Comparison of ENCODE assay signal across 9 cellular contexts in the genomic region with DNA sequence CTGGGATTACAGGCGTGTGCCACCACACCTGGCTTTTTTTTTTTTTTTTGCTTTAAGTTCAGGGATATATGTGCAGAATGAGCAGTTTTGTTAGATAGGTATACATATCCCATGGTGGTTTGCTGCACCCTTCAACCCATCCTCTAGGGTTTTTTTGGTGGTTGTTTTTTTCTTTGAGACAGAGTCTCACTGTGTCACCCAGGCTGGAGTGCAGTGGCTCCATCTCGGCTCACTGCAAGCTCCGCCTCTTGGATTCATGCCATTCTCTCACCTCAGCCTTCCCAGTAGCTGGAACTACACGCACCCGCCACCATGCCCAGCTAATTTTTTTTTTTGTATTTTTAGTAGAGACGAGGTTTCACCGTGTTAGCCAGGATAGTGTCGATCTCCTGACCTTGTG. TPM values are rescaled to one million over a fixed set of nuclear protein-coding genes. Genes with fewer than 3 reads are reported as not detected.
DNase-seq lines count a peak whose midpoint lies in the region; ATAC-seq and TF ChIP-seq lines count a peak whose summit lies in the region.
"Not testable (repeated sequence)": the region's sequence is repeated elsewhere in the genome, so short reads cannot be mapped to it uniquely, and the experiment has no call there.
"Had no signal": no experiment of that assay in that cellular context is flagged by ENCODE, and none has a peak within 500 bp of the region (broad histone marks: within the 10 kb centered on the region; RNA-seq: fewer than 3 reads in every experiment).

No MANE protein-coding gene starts in this region.

- DNase-seq in BE2C (peak; percentile 63), GM23338 (ENCODE audit: low spot score) (peak; percentile 41), NCI-H1694 (lab: John Stamatoyannopoulos, UW) (peak; percentile 15), NCI-H748 (lab: John Stamatoyannopoulos, UW; ENCODE audit: unreplicated experiment) (peak; percentile 56), mammary epithelial cell (peak; percentile 15), left kidney (ENCODE audit: low read depth, low spot score) (peak; percentile 9), posterior vena cava (ENCODE audit: low spot score) (peak; percentile 53)
- not testable (repeated sequence) for DNase-seq in SK-N-MC (ENCODE audit: low read depth, low spot score)

- dilution Hi-C loops in mammary epithelial cell (cut with HindIII; ENCODE audit: low sequenced_read_pairs) = not testable (repeated sequence)

- intact Hi-C loops in mammary epithelial cell (cut with micrococcal nuclease); posterior vena cava (cut with DNase I): not testable (repeated sequence)

- not testable (repeated sequence) for H4K20me1 ChIP-seq in GM23338 (replicated peaks; ENCODE audit: insufficient read depth); mammary epithelial cell (ENCODE audit: insufficient read depth, low read length)

- CTCF ChIA-PET in mammary epithelial cell (lab: Charles Lee; ENCODE audit: low non-redundant PET) = not testable (repeated sequence)

- not testable (repeated sequence) for H3K4me1 Mint-ChIP-seq in GM23338

- H3K27ac ChIP-seq in GM23338 (ENCODE audit: low read depth) (0 out of 2 replicates have a peak overlapping the region, but pooled peaks have one; percentile 45), SK-N-MC (peak overlapping the region; percentile 64; the same call in 1 of the 2 replicates)
- not testable (repeated sequence) for H3K27ac ChIP-seq in mammary epithelial cell (ENCODE audit: insufficient read depth, low read depth, low read length)

- peaks cover 18% of the 10 kb centered on the region for H3K36me3 ChIP-seq in BE2C
- not testable (repeated sequence) for H3K36me3 ChIP-seq in GM23338 (ENCODE audit: insufficient read depth); mammary epithelial cell (ENCODE audit: insufficient read depth, low read length)
- H3K36me3 ChIP-seq in SK-N-MC (ENCODE audit: insufficient read depth, low read length) = peaks cover 12% of the 10 kb centered on the region

- H3K79me2 ChIP-seq in GM23338 (replicated peaks; ENCODE audit: insufficient read depth) = peaks cover 49% of the 10 kb centered on the region
- peaks cover 66% of the 10 kb centered on the region for H3K79me2 ChIP-seq in mammary epithelial cell (ENCODE audit: insufficient read depth, low read length)

- H3K4me3 Mint-ChIP-seq in GM23338 = 0 out of 3 replicates have a peak overlapping the region, but pooled peaks have one; percentile 7

- 36% methylated on average over 5 of the region's 8 CpGs for WGBS in mammary epithelial cell (ENCODE audit: low coverage, missing lambda C conversion rate)

- not testable (repeated sequence) for H3K4me2 ChIP-seq in GM23338; mammary epithelial cell (ENCODE audit: insufficient read depth, low read depth, low read length)

- not testable (repeated sequence) for H3K4me1 ChIP-seq in BE2C
- H3K4me1 ChIP-seq in GM23338 (ENCODE audit: insufficient read depth) (peaks cover 17% of the 10 kb centered on the region), mammary epithelial cell (ENCODE audit: insufficient read depth, low read length) (peaks cover 23% of the 10 kb centered on the region)

- H3K9me2 ChIP-seq in GM23338 (ENCODE audit: insufficient read depth) = not testable (repeated sequence)

- H3K27me3 Mint-ChIP-seq in GM23338 (ENCODE audit: insufficient read depth, low read depth, poor library complexity) = not testable (repeated sequence)

- not testable (repeated sequence) for H3K9ac ChIP-seq in SK-N-MC (ENCODE audit: insufficient read length); mammary epithelial cell (ENCODE audit: insufficient read depth, low read length)

- not testable (repeated sequence) for H2AFZ ChIP-seq in GM23338; mammary epithelial cell (ENCODE audit: low read depth, low read length)

- not testable (repeated sequence) for TF ChIP-seq CTCF in BE2C (IDR thresholded peaks at IDR 0.05; ENCODE audit: low read depth, low read length); GM23338 (conservative IDR thresholded peaks at IDR 0.05; ENCODE audit: low read depth in 2 of 2); mammary epithelial cell (conservative IDR thresholded peaks at IDR 0.05 in 1 of 2, IDR thresholded peaks at IDR 0.05 in 1 of 2; ENCODE audit: extremely low read depth in 1 of 2, insufficient read depth in 1 of 2, low read depth in 1 of 2, low read length in 2 of 2)

- H3K4me3 ChIP-seq in BE2C (ENCODE audit: low read depth, low read length); GM23338; SK-N-MC; mammary epithelial cell (replicated peaks in 1 of 3; ENCODE audit: insufficient read depth in 1 of 3, low read depth in 2 of 3, low read length in 3 of 3): not testable (repeated sequence)

- ATAC-seq in GM23338 = not testable (repeated sequence)

- not testable (repeated sequence) for H3K27me3 ChIP-seq in BE2C; GM23338 (ENCODE audit: insufficient read depth); mammary epithelial cell (ENCODE audit: insufficient read depth, low read length)

- BruUV-seq in mammary epithelial cell (replicated peaks; lab: Mats Ljungman, UMichigan) = not testable (repeated sequence)

- H3K27ac Mint-ChIP-seq in GM23338 = not testable (repeated sequence)

- H3F3A ChIP-seq in GM23338 (replicated peaks; ENCODE audit: low read depth) = 0 out of 2 replicates have a peak, but pooled peaks cover 11% of the 10 kb centered on the region

- peaks cover 23% of the 10 kb centered on the region for H3K36me3 Mint-ChIP-seq in GM23338 (ENCODE audit: low read depth)

- in situ Hi-C loops in mammary epithelial cell (cut with MboI; ENCODE audit: low sequenced_read_pairs in 2 of 2) = not testable (repeated sequence)

- not testable (repeated sequence) for H3K9me3 ChIP-seq in BE2C; SK-N-MC (ENCODE audit: low read depth, low read length); mammary epithelial cell (replicated peaks; ENCODE audit: insufficient read depth, low read length)

- not testable (repeated sequence) for H3K9me3 Mint-ChIP-seq in GM23338

RNA-seq across cellular contexts. Expression of a gene that starts 2.5 kb away (rescaled TPM):
- polyA plus RNA-seq in BE2C (2012; ENCODE audit: insufficient read depth, insufficient read length, low read depth) = 24.8 TPM
- 143 and 149 TPM in 2 replicates for total RNA-seq in GM23338 (2014; rRNA removed; shearing (Covaris generic))
- 35.8 and 38.3 TPM in 2 replicates for polyA plus RNA-seq in GM23338 (2016; fragmentation: Nextera tagmentation; extraction: Ambion mirVana)
- 100 to 1,000 TPM in 1 of 2 donors, 10 to 100 TPM in 1; 54.7 to 191 TPM for total RNA-seq in mammary epithelial cell
- 37.3 TPM for polyA plus RNA-seq in mammary epithelial cell
- polyA minus RNA-seq in mammary epithelial cell = 52.7 TPM
- 1 to 10 TPM; 5.0 to 6.6 TPM for total RNA-seq in posterior vena cava

RNA-seq across cellular contexts. Expression of a gene that starts 2.8 kb away (rescaled TPM):
- 311 TPM for polyA plus RNA-seq in BE2C (2012; ENCODE audit: insufficient read depth, insufficient read length, low read depth)
- total RNA-seq in GM23338 (2014; rRNA removed; shearing (Covaris generic)) = 266 and 318 TPM in 2 replicates
- polyA plus RNA-seq in GM23338 (2016; fragmentation: Nextera tagmentation; extraction: Ambion mirVana) (497 and 505 TPM in 2 replicates), mammary epithelial cell (255 TPM)
- total RNA-seq in mammary epithelial cell (100 to 1,000 TPM; 126 to 169 TPM), posterior vena cava (10 to 100 TPM; 75.9 to 87.9 TPM)
- polyA minus RNA-seq in mammary epithelial cell = 110 TPM

RNA-seq across cellular contexts. Expression of a gene that starts 15.3 kb away (rescaled TPM):
- polyA plus RNA-seq in BE2C (2012; ENCODE audit: insufficient read depth, insufficient read length, low read depth) = 72.3 TPM
- total RNA-seq in GM23338 (2014; rRNA removed; shearing (Covaris generic)) = 45.7 and 52.9 TPM in 2 replicates
- polyA plus RNA-seq in GM23338 (2016; fragmentation: Nextera tagmentation; extraction: Ambion mirVana) = 31.4 and 32.9 TPM in 2 replicates
- total RNA-seq in mammary epithelial cell = 100 to 1,000 TPM; 128 to 215 TPM
- polyA plus RNA-seq in mammary epithelial cell = 101 TPM
- polyA minus RNA-seq in mammary epithelial cell = 122 TPM
- total RNA-seq in posterior vena cava = 100 to 1,000 TPM in 1 of 2 donors, 10 to 100 TPM in 1; 84.6 to 129 TPM

RNA-seq across cellular contexts. Expression of a gene that starts 44.0 kb away (rescaled TPM):
- polyA plus RNA-seq in BE2C (2012; ENCODE audit: insufficient read depth, insufficient read length, low read depth) = 1.9 TPM
- not detected in 2 replicates for total RNA-seq in GM23338 (2014; rRNA removed; shearing (Covaris generic))
- polyA plus RNA-seq in GM23338 (2016; fragmentation: Nextera tagmentation; extraction: Ambion mirVana) (0.38 TPM in 1 of 2 replicates, not detected in the other), mammary epithelial cell (0.37 TPM)
- total RNA-seq in mammary epithelial cell (under 1 TPM; 0.28 to 0.33 TPM), posterior vena cava (1 to 10 TPM; 3.7 to 3.8 TPM)
- polyA minus RNA-seq in mammary epithelial cell = 4.6 TPM
- total RNA-seq: vagina had no signal

RNA-seq across cellular contexts. Expression of a gene that starts 57.5 kb away (rescaled TPM):
- polyA plus RNA-seq in BE2C (2012; ENCODE audit: insufficient read depth, insufficient read length, low read depth) = 974 TPM
- not detected in 2 replicates for total RNA-seq in GM23338 (2014; rRNA removed; shearing (Covaris generic))
- 0.94 and 1.8 TPM in 2 replicates for polyA plus RNA-seq in GM23338 (2016; fragmentation: Nextera tagmentation; extraction: Ambion mirVana)
- 100 to 1,000 TPM; 197 to 352 TPM for total RNA-seq in mammary epithelial cell
- 417 TPM for polyA plus RNA-seq in mammary epithelial cell
- 87.3 TPM for polyA minus RNA-seq in mammary epithelial cell
- total RNA-seq in posterior vena cava = 100 to 1,000 TPM; 219 to 263 TPM

Comparison
In these comparisons a context has a peak if more than half of its experiments do, and no peak if none do; other contexts are left out.
1. RNA of a gene that starts 2.5 kb away (total RNA-seq): 54.7 to 191 TPM in mammary epithelial cell and 143 to 149 TPM in GM23338; 5.0 to 6.6 TPM in posterior vena cava; every median in the first group is over 4 times any median in the second.